Comparison of ENCODE assay signal across 12 cellular contexts in the genomic region with DNA sequence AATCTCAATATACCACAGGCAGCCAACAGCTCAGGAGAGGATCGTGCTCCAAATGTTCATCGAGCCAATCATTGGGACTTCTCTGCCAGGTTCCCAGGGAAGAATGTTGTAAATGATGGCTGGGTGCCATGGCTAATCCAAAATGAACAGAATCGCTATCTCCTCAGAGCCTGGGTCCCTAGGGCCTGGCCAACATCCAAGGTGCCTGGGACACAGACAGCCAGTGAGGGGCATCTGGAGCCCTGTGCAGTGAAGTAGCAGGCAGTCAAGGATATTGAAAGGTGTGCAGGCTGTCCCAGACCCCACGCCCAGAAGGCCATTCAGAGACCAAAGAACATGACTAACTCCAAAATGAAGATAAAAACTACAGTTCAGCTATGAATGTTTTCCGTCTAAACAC. TPM values are rescaled to one million over a fixed set of nuclear protein-coding genes. Genes with fewer than 3 reads are reported as not detected.
DNase-seq lines count a peak whose midpoint lies in the region; ATAC-seq and TF ChIP-seq lines count a peak whose summit lies in the region.
"Had no signal": no experiment of that assay in that cellular context is flagged by ENCODE, and none has a peak within 500 bp of the region (broad histone marks: within the 10 kb centered on the region; RNA-seq: fewer than 3 reads in every experiment).

No MANE protein-coding gene starts in this region.

- no peaks in the 10 kb centered on the region for H3K9me3 ChIP-seq in mammary epithelial cell (replicated peaks; ENCODE audit: insufficient read depth, low read length)
- no peaks in the 10 kb centered on the region for H3K9me3 ChIP-seq in T-helper 17 cell (ENCODE audit: control insufficient read depth, low read length, poor library complexity, severe bottlenecking)
- no peaks in the 10 kb centered on the region for H3K9me3 ChIP-seq in left ventricle myocardium inferior (replicated peaks)
- no peaks in the 10 kb centered on the region for H3K9me3 ChIP-seq in upper lobe of left lung
- H3K9me3 ChIP-seq in Peyer's patch, result no peaks in the 10 kb centered on the region

- H3K27me3 ChIP-seq in mammary epithelial cell (ENCODE audit: insufficient read depth, low read length) (no peaks in the 10 kb centered on the region), left ventricle myocardium inferior (ENCODE audit: low read depth) (no peaks in the 10 kb centered on the region), upper lobe of left lung (no peaks in the 10 kb centered on the region), Peyer's patch (no peaks in the 10 kb centered on the region)

- in situ Hi-C loops in mammary epithelial cell (cut with MboI; ENCODE audit: low sequenced_read_pairs in 2 of 2), result no loop called here

- H3K9me3 Mint-ChIP-seq in MCF 10A (ENCODE audit: unreplicated experiment), result no peaks in the 10 kb centered on the region

- TF ChIP-seq POLR2A in upper lobe of left lung (IDR thresholded peaks at IDR 0.05) (no peak), Peyer's patch (IDR thresholded peaks at IDR 0.05) (no peak)

- DNase-seq in MCF 10A (ENCODE audit: unreplicated experiment), result peak; percentile 32
- DNase-seq in mammary epithelial cell, result no peak
- no peak for DNase-seq in T-helper 17 cell
- peak; percentile 66 for DNase-seq in left ventricle myocardium inferior
- no peak for DNase-seq in upper lobe of left lung
- no peak for DNase-seq in Peyer's patch
- no peak for DNase-seq in MV-4-11 (lab: John Stamatoyannopoulos, UW)
- DNase-seq: GOT3; midbrain; NCI-H146; stimulated activated naive CD4-positive, alpha-beta T cell had no signal

- TF ChIP-seq EP300 in upper lobe of left lung (IDR thresholded peaks at IDR 0.05), result no peak

- dilution Hi-C loops in mammary epithelial cell (cut with HindIII; ENCODE audit: low sequenced_read_pairs), result loop anchor here (5.0 kb wide), 1 partner anchor 33 kb away; no protein-coding TSS in a partner anchor

- ATAC-seq in T-helper 17 cell, result no peak
- ATAC-seq in upper lobe of left lung (ENCODE audit: low FRiP score in 2 of 2), result peak in 1 of 2 donors; percentile 2
- ATAC-seq in GM21381 (IDR thresholded peaks at IDR 0.05; ENCODE audit: unreplicated experiment), result no peak

- peaks cover 6% of the 10 kb centered on the region for H3K36me3 ChIP-seq in mammary epithelial cell (ENCODE audit: insufficient read depth, low read length)
- H3K36me3 ChIP-seq in left ventricle myocardium inferior, result no peaks in the 10 kb centered on the region
- H3K36me3 ChIP-seq in upper lobe of left lung, result peaks cover 0 to 4% (median 0%) of the 10 kb centered on the region in 4 donors
- H3K36me3 ChIP-seq in Peyer's patch, result peaks cover 0 to 4% (median 0%) of the 10 kb centered on the region in 3 donors

- WGBS in mammary epithelial cell (ENCODE audit: low coverage, missing lambda C conversion rate), result 54% methylated on average over 4 of the region's 5 CpGs
- WGBS in upper lobe of left lung, 2 donors, result 50 to 58% methylated on average over 5 of the region's 5 CpGs

- no peak overlapping the region for H3K4me3 Mint-ChIP-seq in MCF 10A (ENCODE audit: unreplicated experiment)
- H3K4me3 Mint-ChIP-seq in T-helper 17 cell, result peak overlapping the region; percentile 57

- BruUV-seq in MCF 10A (replicated peaks; lab: Mats Ljungman, UMichigan) (no TSS peak), mammary epithelial cell (replicated peaks; lab: Mats Ljungman, UMichigan) (no TSS peak)

- H2AFZ ChIP-seq in mammary epithelial cell (ENCODE audit: low read depth, low read length), result no peak overlapping the region

- H3K27ac Mint-ChIP-seq in MCF 10A (ENCODE audit: low read depth, unreplicated experiment) (no peak overlapping the region), T-helper 17 cell (peak overlapping the region; percentile 89)

- H3K27ac ChIP-seq in mammary epithelial cell (ENCODE audit: insufficient read depth, low read depth, low read length) (no peak overlapping the region), left ventricle myocardium inferior (replicated peaks) (peak overlapping the region; percentile 71), upper lobe of left lung (peak overlapping the region; percentile 8 to 75 (median 30)), Peyer's patch (peak overlapping the region in 1 of 4 donors; percentile 24)

- H3K4me1 ChIP-seq in mammary epithelial cell (ENCODE audit: insufficient read depth, low read length) (peaks cover 68% of the 10 kb centered on the region), left ventricle myocardium inferior (peaks cover 100% of the 10 kb centered on the region), upper lobe of left lung (peaks cover 94 to 100% (median 98%) of the 10 kb centered on the region in 4 donors), Peyer's patch (peaks cover 0 to 81% (median 53%) of the 10 kb centered on the region in 4 donors)

- H3K4me2 ChIP-seq in mammary epithelial cell (ENCODE audit: insufficient read depth, low read depth, low read length), result no peak overlapping the region

- peaks cover 98% of the 10 kb centered on the region for H3K79me2 ChIP-seq in mammary epithelial cell (ENCODE audit: insufficient read depth, low read length)

- no peak overlapping the region for H3K9ac ChIP-seq in mammary epithelial cell (ENCODE audit: insufficient read depth, low read length)

- CTCF ChIA-PET in MCF 10A (lab: Yijun Ruan, JAX), result interaction anchor here (1.2 to 3.1 kb wide), 2 partner anchors 11 to 37 kb away, joined by 4 to 12 read pairs; no protein-coding TSS in a partner anchor
- CTCF ChIA-PET in mammary epithelial cell (lab: Charles Lee; ENCODE audit: low non-redundant PET), result no interaction called here

- peaks cover 39% of the 10 kb centered on the region for H3K36me3 Mint-ChIP-seq in MCF 10A (ENCODE audit: insufficient read depth, unreplicated experiment)
- no peaks in the 10 kb centered on the region for H3K36me3 Mint-ChIP-seq in T-helper 17 cell (ENCODE audit: low read depth)

- H3K4me3 ChIP-seq in mammary epithelial cell (replicated peaks in 1 of 3; ENCODE audit: insufficient read depth in 1 of 3, low read depth in 2 of 3, low read length in 3 of 3) (no peak overlapping the region), left ventricle myocardium inferior (peak overlapping the region; percentile 20), upper lobe of left lung (no peak overlapping the region), Peyer's patch (no peak overlapping the region)

- intact Hi-C loops in MCF 10A (cut with micrococcal nuclease), result no loop called here
- intact Hi-C loops in mammary epithelial cell (cut with micrococcal nuclease), result no loop called here
- intact Hi-C loops in left ventricle myocardium inferior (cut with micrococcal nuclease), result loop anchor here (5.0 kb wide), 1 partner anchor 33 kb away; no protein-coding TSS in a partner anchor

- no peak for TF ChIP-seq CTCF in MCF 10A (IDR thresholded peaks at IDR 0.05; ENCODE audit: unreplicated experiment)
- TF ChIP-seq CTCF in mammary epithelial cell (conservative IDR thresholded peaks at IDR 0.05 in 1 of 2, IDR thresholded peaks at IDR 0.05 in 1 of 2; ENCODE audit: extremely low read depth in 1 of 2, insufficient read depth in 1 of 2, low read depth in 1 of 2, low read length in 2 of 2), result no peak
- TF ChIP-seq CTCF in left ventricle myocardium inferior (IDR thresholded peaks at IDR 0.05; ENCODE audit: borderline replicate concordance), result no peak
- TF ChIP-seq CTCF in upper lobe of left lung (IDR thresholded peaks at IDR 0.05), result no peak
- no peak for TF ChIP-seq CTCF in Peyer's patch (IDR thresholded peaks at IDR 0.05)

- H4K20me1 ChIP-seq in mammary epithelial cell (ENCODE audit: insufficient read depth, low read length), result peaks cover 46% of the 10 kb centered on the region

- peaks cover 65% of the 10 kb centered on the region for H3K4me1 Mint-ChIP-seq in MCF 10A (ENCODE audit: insufficient read depth, unreplicated experiment)
- H3K4me1 Mint-ChIP-seq in T-helper 17 cell, result peaks cover 87% of the 10 kb centered on the region

- no peaks in the 10 kb centered on the region for H3K27me3 Mint-ChIP-seq in MCF 10A (ENCODE audit: insufficient read depth, unreplicated experiment)
- H3K27me3 Mint-ChIP-seq in T-helper 17 cell, result no peaks in the 10 kb centered on the region

- POLR2A ChIA-PET in MCF 10A (lab: Yijun Ruan, JAX), result interaction anchor here (0.5 to 1.5 kb wide), 3 partner anchors 10 to 86 kb away, joined by 3 to 7 read pairs (median 3); a partner anchor contains a TSS

RNA-seq across cellular contexts. Expression of a gene that starts 37.7 kb away (rescaled TPM):
- 167 and 189 TPM in 2 replicates for total RNA-seq in MCF 10A (2022)
- 100 to 1,000 TPM in 1 of 2 donors, 10 to 100 TPM in 1; 22.2 to 113 TPM for total RNA-seq in mammary epithelial cell
- 9.9 TPM for polyA plus RNA-seq in mammary epithelial cell
- polyA minus RNA-seq in mammary epithelial cell, result 166 TPM
- total RNA-seq in T-helper 17 cell, result 100 to 1,000 TPM; 120 to 123 TPM
- total RNA-seq in left ventricle myocardium inferior, result 60.9 TPM
- total RNA-seq in upper lobe of left lung, result 100 to 1,000 TPM in 1 of 6 donors, 10 to 100 TPM in 5; 41.9 to 117 (median 79.3) TPM
- 100 to 1,000 TPM in 1 of 4 donors, 10 to 100 TPM in 3; 51.0 to 148 (median 77.5) TPM for total RNA-seq in Peyer's patch

Comparison
In these comparisons a context has a peak if more than half of its experiments do, and no peak if none do; other contexts are left out.
1. DNase-seq: peak in MCF 10A (single experiment) and left ventricle myocardium inferior (single experiment); none in mammary epithelial cell (single experiment), T-helper 17 cell (0 of 3), upper lobe of left lung (0 of 2), Peyer's patch (0 of 3) and MV-4-11 (single experiment).